In genomic region chr19:29389495-29389894, GRCh38 we compare ENCODE assay signal across 19 cellular contexts.
"Had no signal": no experiment of that assay in that cellular context is flagged by ENCODE, and none has a peak within 500 bp of the region (broad histone marks: within the 10 kb centered on the region; RNA-seq: fewer than 3 reads in every experiment).

No MANE protein-coding gene starts in this region.

- H3K4me3 ChIP-seq: ascending aorta, esophagus squamous epithelium, uterus had no signal

- H3K27ac ChIP-seq: ascending aorta, esophagus squamous epithelium, uterus, VCaP had no signal

- H3K9me3 ChIP-seq: uterus had no signal

- H3K27me3 Mint-ChIP-seq: activated naive CD4-positive, alpha-beta T cell treated with anti-CD3 and anti-CD28 coated beads, Interleukin-2, amount 50 U/mL, for 24 hours; stimulated activated naive B cell treated with anti-CD40 and anti-IgM and Interleukin-4, amounts not matched to agents 10 μg/mL and 1 μg/mL and 100 μg/mL, for 72 hours had no signal

- H3K9me3 Mint-ChIP-seq: activated naive CD4-positive, alpha-beta T cell treated with anti-CD3 and anti-CD28 coated beads, Interleukin-2, amount 50 U/mL, for 24 hours had no signal

- H3K4me1 ChIP-seq: ascending aorta, uterus had no signal

- H3K4me3 Mint-ChIP-seq: activated naive CD4-positive, alpha-beta T cell treated with anti-CD3 and anti-CD28 coated beads, Interleukin-2, amount 50 U/mL, for 24 hours; activated T-cell treated with anti-CD3 and anti-CD28 coated beads, Interleukin-2, amount 50 U/mL, for 72 hours; mesothelial cell of epicardium; nephron progenitor cell; stimulated activated naive B cell treated with anti-CD40 and anti-IgM and Interleukin-4, amounts not matched to agents 10 μg/mL and 1 μg/mL and 100 μg/mL, for 72 hours had no signal

- DNase-seq: activated CD4-positive, alpha-beta T cell treated with anti-CD3 and anti-CD28 coated beads, Interleukin-2, amount 50 U/mL, for 1 hour; activated CD4-positive, CD25-positive, alpha-beta regulatory T cell treated with anti-CD3 and anti-CD28 coated beads, Interleukin-2, amount 50 U/mL, for 72 hours; activated CD8-positive, alpha-beta memory T cell treated with anti-CD3 and anti-CD28 coated beads for 24 hours; activated CD8-positive, alpha-beta memory T cell treated with anti-CD3 and anti-CD28 coated beads, Interleukin-2, amount 50 U/mL, for 48 hours; activated effector memory CD4-positive, alpha-beta T cell treated with anti-CD3 and anti-CD28 coated beads, Interleukin-2, amount 50 U/mL, for 16 hours; activated T-cell treated with anti-CD3 and anti-CD28 coated beads, Interleukin-2, amount 50 U/mL, for 72 hours; dermis blood vessel endothelial cell; effector memory CD4-positive, alpha-beta T cell; esophagus squamous epithelium; nephron progenitor cell; nucleus accumbens; stimulated activated naive B cell treated with anti-CD40 and anti-IgM and Interleukin-4, amounts not matched to agents 10 μg/mL and 1 μg/mL and 100 μg/mL, for 72 hours; T-helper 1 cell; T1000; uterus had no signal

- H3K36me3 Mint-ChIP-seq: mesothelial cell of epicardium had no signal

- H3K4me1 Mint-ChIP-seq: activated naive CD4-positive, alpha-beta T cell treated with anti-CD3 and anti-CD28 coated beads, Interleukin-2, amount 50 U/mL, for 24 hours; stimulated activated naive B cell treated with anti-CD40 and anti-IgM and Interleukin-4, amounts not matched to agents 10 μg/mL and 1 μg/mL and 100 μg/mL, for 72 hours had no signal

- H3K36me3 ChIP-seq: ascending aorta, esophagus squamous epithelium, uterus had no signal

- H3K27ac Mint-ChIP-seq: activated naive CD4-positive, alpha-beta T cell treated with anti-CD3 and anti-CD28 coated beads, Interleukin-2, amount 50 U/mL, for 24 hours; activated T-cell treated with anti-CD3 and anti-CD28 coated beads, Interleukin-2, amount 50 U/mL, for 72 hours; mesothelial cell of epicardium; nephron progenitor cell; stimulated activated naive B cell treated with anti-CD40 and anti-IgM and Interleukin-4, amounts not matched to agents 10 μg/mL and 1 μg/mL and 100 μg/mL, for 72 hours had no signal

- ATAC-seq: activated T-cell treated with anti-CD3 and anti-CD28 coated beads, Interleukin-2, amount 50 U/mL, for 72 hours; stimulated activated naive B cell treated with anti-CD40 and anti-IgM and Interleukin-4, amounts not matched to agents 10 μg/mL and 1 μg/mL and 100 μg/mL, for 72 hours had no signal

- H3K27me3 ChIP-seq: ascending aorta, esophagus squamous epithelium, uterus had no signal
